9 cellular contexts compared by ENCODE assay signal in genomic region chr16:56990407-56991286, GRCh38. TPM values are rescaled to one million over a fixed set of nuclear protein-coding genes. Genes with fewer than 3 reads are reported as not detected.
A peak's percentile ranks its signal among the peaks of the same experiment; 100 is the strongest.
DNase-seq lines count a peak whose midpoint lies in the region; ATAC-seq and TF ChIP-seq lines count a peak whose summit lies in the region.
"Had no signal": no experiment of that assay in that cellular context is flagged by ENCODE, and none has a peak within 500 bp of the region (broad histone marks: within the 10 kb centered on the region; RNA-seq: fewer than 3 reads in every experiment).

No MANE protein-coding gene starts in this region.

- no peak for ATAC-seq in HG03108 (IDR thresholded peaks at IDR 0.05; ENCODE audit: unreplicated experiment)

- H3K27me3 Mint-ChIP-seq in CD4-positive, alpha-beta memory T cell = no peaks in the 10 kb centered on the region

- no peaks in the 10 kb centered on the region for H3K9me2 ChIP-seq in MM.1S (replicated peaks; ENCODE audit: insufficient read depth, low read length)

- no peaks in the 10 kb centered on the region for H3K36me3 ChIP-seq in CD4-positive, alpha-beta memory T cell (ENCODE audit: insufficient read depth, low read length)
- no peaks in the 10 kb centered on the region for H3K36me3 ChIP-seq in MM.1S (replicated peaks; ENCODE audit: insufficient read depth, low read length)
- no peaks in the 10 kb centered on the region for H3K36me3 ChIP-seq in neutrophil

- H3K9ac ChIP-seq in MM.1S (ENCODE audit: low read length) = 0 out of 2 replicates have a peak overlapping the region, but pooled peaks have one; percentile 66

- no peaks in the 10 kb centered on the region for H3F3A ChIP-seq in MM.1S (ENCODE audit: insufficient read depth, low read length)

- intact Hi-C loops in CD4-positive, alpha-beta memory T cell (cut with micrococcal nuclease) = no loop called here

- no peak for TF ChIP-seq CTCF in MM.1S (IDR thresholded peaks at IDR 0.05; ENCODE audit: low read length)
- TF ChIP-seq CTCF in choroid plexus epithelial cell (conservative IDR thresholded peaks at IDR 0.05; ENCODE audit: low read depth, low read length) = no peak
- no peak for TF ChIP-seq CTCF in neutrophil (IDR thresholded peaks at IDR 0.05)

- H3K79me2 ChIP-seq in MM.1S (ENCODE audit: low read length) = no peaks in the 10 kb centered on the region

- DNase-seq in CD4-positive, alpha-beta memory T cell = no peak
- no peak for DNase-seq in MM.1S
- DNase-seq in choroid plexus epithelial cell (ENCODE audit: low read depth) = no peak
- DNase-seq in NCI-H226 = no peak
- DNase-seq in HuH-7.5 (ENCODE audit: low spot score) = no peak
- DNase-seq in glomerular visceral epithelial cell (ENCODE audit: extremely low spot score) = no peak

- CTCF ChIA-PET in CD4-positive, alpha-beta memory T cell (lab: Charles Lee; ENCODE audit: partially characterized antibody) = interaction anchor here (0.7 to 10.1 kb wide), 5 partner anchors 20 to 51 kb away, joined by 3 to 81 read pairs (median 9); no protein-coding TSS in a partner anchor

- no peak overlapping the region for H2AFZ ChIP-seq in MM.1S (ENCODE audit: low read length)

- no peaks in the 10 kb centered on the region for H3K9me3 Mint-ChIP-seq in CD4-positive, alpha-beta memory T cell

- peaks cover 33 to 68% of the 10 kb centered on the region in 2 donors for H3K36me3 Mint-ChIP-seq in CD4-positive, alpha-beta memory T cell

- peak overlapping the region; percentile 89 to 100 (median 98) for H3K27ac Mint-ChIP-seq in CD4-positive, alpha-beta memory T cell

- peak overlapping the region; percentile 98; the same call in 1 of the 2 replicates for H3K4me2 ChIP-seq in MM.1S (ENCODE audit: low read depth, low read length)

- H4K20me1 ChIP-seq in MM.1S (ENCODE audit: insufficient read depth, low read length) = no peaks in the 10 kb centered on the region

- peaks cover 72% of the 10 kb centered on the region for H3K4me1 ChIP-seq in CD4-positive, alpha-beta memory T cell (ENCODE audit: insufficient read depth, low read length)
- H3K4me1 ChIP-seq in MM.1S (ENCODE audit: low read length) (0 out of 2 replicates have a peak, but pooled peaks cover 6% of the 10 kb centered on the region), neutrophil (ENCODE audit: control insufficient read depth in 1 of 2, insufficient read depth in 1 of 2, low read depth in 1 of 2, low read length in 1 of 2) (peaks cover 34 to 62% of the 10 kb centered on the region in 2 experiments)

- peaks cover 47 to 96% (median 64%) of the 10 kb centered on the region in 4 donors for H3K4me1 Mint-ChIP-seq in CD4-positive, alpha-beta memory T cell

- H3K4me3 ChIP-seq in CD4-positive, alpha-beta memory T cell (ENCODE audit: low read length in 2 of 2) = peak overlapping the region; percentile 63 to 85
- H3K4me3 ChIP-seq in MM.1S (ENCODE audit: low read length) (peak overlapping the region; percentile 78), choroid plexus epithelial cell (ENCODE audit: low read depth, low read length) (peak overlapping the region; percentile 81), neutrophil (ENCODE audit: low read depth in 1 of 2, low read length in 1 of 2) (peak overlapping the region; percentile 87)

- H3K27ac ChIP-seq in CD4-positive, alpha-beta memory T cell (ENCODE audit: low read depth, low read length) = peak overlapping the region; percentile 97
- H3K27ac ChIP-seq in MM.1S (ENCODE audit: low read length) (no peak overlapping the region), neutrophil (peak overlapping the region; percentile 88)

- H3K27me3 ChIP-seq in CD4-positive, alpha-beta memory T cell (ENCODE audit: insufficient read depth, low read length) = no peaks in the 10 kb centered on the region
- peaks cover 11% of the 10 kb centered on the region for H3K27me3 ChIP-seq in MM.1S (replicated peaks; ENCODE audit: insufficient read depth, low read length)
- H3K27me3 ChIP-seq in neutrophil = no peaks in the 10 kb centered on the region

- POLR2A ChIA-PET in CD4-positive, alpha-beta memory T cell (lab: Charles Lee; ENCODE audit: partially characterized antibody) = interaction anchor here (0.6 to 8.4 kb wide), 17 partner anchors 7 to 58 kb away, joined by 3 to 210 read pairs (median 34); partner anchors contain the start of gene HERPUD1

- no peaks in the 10 kb centered on the region for H3K9me3 ChIP-seq in CD4-positive, alpha-beta memory T cell (ENCODE audit: control insufficient read depth in 1 of 2, low read length in 2 of 2)
- no peaks in the 10 kb centered on the region for H3K9me3 ChIP-seq in MM.1S (replicated peaks; ENCODE audit: insufficient read depth, low read length)
- no peaks in the 10 kb centered on the region for H3K9me3 ChIP-seq in neutrophil

- peak overlapping the region; percentile 94 to 100 (median 99) for H3K4me3 Mint-ChIP-seq in CD4-positive, alpha-beta memory T cell

RNA-seq across cellular contexts. Expression of gene NLRC5, which starts 1.3 kb away (rescaled TPM):
- 100 to 1,000 TPM; 416 to 457 TPM for total RNA-seq in CD4-positive, alpha-beta memory T cell
- 100 to 1,000 TPM in 1 of 2 donors, 10 to 100 TPM in 1; 41.6 to 151 TPM for polyA plus RNA-seq in CD4-positive, alpha-beta memory T cell

RNA-seq across cellular contexts. Expression of gene CETP, which starts 28.9 kb away (rescaled TPM):
- total RNA-seq in CD4-positive, alpha-beta memory T cell = not detected
- polyA plus RNA-seq in CD4-positive, alpha-beta memory T cell = under 1 TPM in 1 of 2 donors, not detected in 1; 0.14 TPM
- total RNA-seq: M059J had no signal

RNA-seq across cellular contexts. Expression of gene HERPUD1, which starts 58.7 kb away (rescaled TPM):
- total RNA-seq in CD4-positive, alpha-beta memory T cell = 100 to 1,000 TPM; 130 to 136 TPM
- polyA plus RNA-seq in CD4-positive, alpha-beta memory T cell = 100 to 1,000 TPM; 110 to 201 TPM
